ENCODE assay signal across 8 cellular contexts in the genomic region with DNA sequence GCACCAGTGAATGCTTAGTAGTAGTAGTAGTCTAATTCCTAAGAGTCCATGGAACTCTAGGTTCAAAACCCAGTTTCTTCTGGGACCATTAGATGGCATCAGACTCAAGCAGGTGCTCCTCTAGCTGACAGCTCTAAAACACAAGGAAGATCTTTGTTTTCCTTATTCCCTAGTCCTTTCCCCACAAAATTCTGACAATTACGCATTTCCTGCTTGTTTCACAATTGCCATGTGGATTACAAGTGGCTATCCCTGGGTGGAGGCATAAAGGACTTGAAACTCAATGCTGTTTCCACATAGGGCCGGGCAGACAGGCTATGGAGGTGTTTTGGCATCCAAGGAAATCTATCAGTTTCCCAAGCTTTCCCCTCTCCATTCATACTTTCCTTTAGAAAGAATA. TPM values are rescaled to one million over a fixed set of nuclear protein-coding genes. Genes with fewer than 3 reads are reported as not detected.
DNase-seq lines count a peak whose midpoint lies in the region; ATAC-seq and TF ChIP-seq lines count a peak whose summit lies in the region.

No MANE protein-coding gene starts in this region.

- DNase-seq in CD4-positive, alpha-beta T cell, result no peak
- DNase-seq in cerebellum (ENCODE audit: low spot score), result peak; percentile 10
- DNase-seq in midbrain (lab: John Stamatoyannopoulos, UW), result peak; percentile 13
- no peak for DNase-seq in T1000 (lab: John Stamatoyannopoulos, UW)
- no peak for DNase-seq in activated CD8-positive, alpha-beta memory T cell treated with anti-CD3 and anti-CD28 coated beads, Interleukin-2, amount 50 U/mL, for 48 hours
- DNase-seq in activated CD4-positive, alpha-beta T cell treated with anti-CD3 and anti-CD28 coated beads for 48 hours, result no peak

- H3K27me3 Mint-ChIP-seq in CD4-positive, alpha-beta T cell, result no peaks in the 10 kb centered on the region

- no peaks in the 10 kb centered on the region for H3K4me1 Mint-ChIP-seq in CD4-positive, alpha-beta T cell (ENCODE audit: low read depth)

- peak; percentile 30; the same call in 1 of the 2 replicates for TF ChIP-seq RAD21 in Ishikawa (IDR thresholded peaks at IDR 0.05; ENCODE audit: low read depth)

- no peak for TF ChIP-seq EP300 in Ishikawa (IDR thresholded peaks at IDR 0.05; ENCODE audit: borderline replicate concordance)

- no peaks in the 10 kb centered on the region for H3K9me3 ChIP-seq in CD4-positive, alpha-beta T cell (ENCODE audit: control insufficient read depth, low read length)

- intact Hi-C loops in CD4-positive, alpha-beta T cell (cut with DNase I, micrococcal nuclease), result loop anchor here in 1 of 2 experiments (5.0 kb wide), 1 partner anchor 41 kb away; no protein-coding TSS in a partner anchor

- no peaks in the 10 kb centered on the region for H3K27me3 ChIP-seq in CD4-positive, alpha-beta T cell (ENCODE audit: control insufficient read depth, insufficient read depth, low read length)

- no peaks in the 10 kb centered on the region for H3K9me3 Mint-ChIP-seq in CD4-positive, alpha-beta T cell

- no peak overlapping the region for H3K4me3 Mint-ChIP-seq in CD4-positive, alpha-beta T cell

- CTCF ChIA-PET in CD4-positive, alpha-beta T cell (lab: Charles Lee), result interaction anchor here (2.0 to 3.4 kb wide), 3 partner anchors 13 to 42 kb away, joined by 5 to 19 read pairs (median 18); partner anchors contain the start of genes PSMB9, TAP1 and TAP2

- H3K36me3 Mint-ChIP-seq in CD4-positive, alpha-beta T cell (ENCODE audit: low read depth), result peaks cover 42% of the 10 kb centered on the region

- peak; percentile 26 for TF ChIP-seq CTCF in CD4-positive, alpha-beta T cell (IDR thresholded peaks at IDR 0.05)

- no peak overlapping the region for H3K27ac Mint-ChIP-seq in CD4-positive, alpha-beta T cell

- no peak overlapping the region for H3K27ac ChIP-seq in CD4-positive, alpha-beta T cell (ENCODE audit: low read depth, low read length)

- POLR2A ChIA-PET in CD4-positive, alpha-beta T cell (lab: Charles Lee), result interaction anchor here (1.3 to 2.1 kb wide), 4 partner anchors 13 to 42 kb away, joined by 5 to 14 read pairs (median 8); partner anchors contain the start of genes PSMB9, TAP1 and TAP2

- ATAC-seq in CD4-positive, alpha-beta T cell (ENCODE audit: poor library complexity), result no peak
- no peak for ATAC-seq in HG03280 (IDR thresholded peaks at IDR 0.05; ENCODE audit: unreplicated experiment)

TF ChIP-seq in Ishikawa, 13 proteins besides CTCF, POLR2A, EP300 and RAD21:
- TF ChIP-seq EGR1 (IDR thresholded peaks at IDR 0.05) (no peak), TCF12 (IDR thresholded peaks at IDR 0.05; ENCODE audit: low read depth) (no peak), REST (IDR thresholded peaks at IDR 0.05; ENCODE audit: low read depth) (no peak), CREB1 (IDR thresholded peaks at IDR 0.05; ENCODE audit: low read depth) (no peak), YY1 (IDR thresholded peaks at IDR 0.05; ENCODE audit: low read depth) (no peak), ZBTB7A (IDR thresholded peaks at IDR 0.05; ENCODE audit: low read depth) (no peak), NFIC (IDR thresholded peaks at IDR 0.05) (no peak), MAX (IDR thresholded peaks at IDR 0.05) (no peak), USF1 (IDR thresholded peaks at IDR 0.05) (no peak), TEAD4 (IDR thresholded peaks at IDR 0.05) (no peak), TAF1 (IDR thresholded peaks at IDR 0.05; ENCODE audit: low read depth) (no peak), FOXM1 (IDR thresholded peaks at IDR 0.05; ENCODE audit: borderline replicate concordance, low read depth) (no peak), CEBPB (IDR thresholded peaks at IDR 0.05) (no peak)

RNA-seq across cellular contexts. Expression of gene HLA-DOB, which starts 9.2 kb away (rescaled TPM):
- total RNA-seq in CD4-positive, alpha-beta T cell, result 1 to 10 TPM; 2.9 to 3.2 TPM
- not detected for total RNA-seq in cerebellum

RNA-seq across cellular contexts. Expression of gene TAP2, which starts 12.6 kb away (rescaled TPM):
- 100 to 1,000 TPM; 165 to 171 TPM for total RNA-seq in CD4-positive, alpha-beta T cell
- 4.4 TPM for total RNA-seq in cerebellum

RNA-seq across cellular contexts. Expression of gene PSMB8, which starts 17.9 kb away (rescaled TPM):
- 100 to 1,000 TPM; 120 to 121 TPM for total RNA-seq in CD4-positive, alpha-beta T cell
- 4.0 TPM for total RNA-seq in cerebellum

RNA-seq across cellular contexts. Expression of gene TAP1, which starts 27.5 kb away (rescaled TPM):
- 10 to 100 TPM; 91.5 to 93.9 TPM for total RNA-seq in CD4-positive, alpha-beta T cell
- total RNA-seq in cerebellum, result 5.3 TPM

RNA-seq across cellular contexts. Expression of gene PSMB9, which starts 28.0 kb away (rescaled TPM):
- total RNA-seq in CD4-positive, alpha-beta T cell, result 10 to 100 TPM; 37.2 to 38.4 TPM
- 1.4 TPM for total RNA-seq in cerebellum

Comparison
In these comparisons a context has a peak if more than half of its experiments do, and no peak if none do; other contexts are left out.
1. DNase-seq: peak in cerebellum (single experiment) and midbrain (single experiment); none in CD4-positive, alpha-beta T cell (0 of 10), T1000 (single experiment), activated CD8-positive, alpha-beta memory T cell treated with anti-CD3 and anti-CD28 coated beads, Interleukin-2, amount 50 U/mL, for 48 hours (single experiment) and activated CD4-positive, alpha-beta T cell treated with anti-CD3 and anti-CD28 coated beads for 48 hours (single experiment).
2. RNA of gene TAP2, which starts 12.6 kb away (total RNA-seq): 165 to 171 TPM in CD4-positive, alpha-beta T cell; 4.4 TPM in cerebellum (single experiment); every median in the first group is over 10 times any median in the second.
3. RNA of gene PSMB8, which starts 17.9 kb away (total RNA-seq): 120 to 121 TPM in CD4-positive, alpha-beta T cell; 4.0 TPM in cerebellum (single experiment); every median in the first group is over 10 times any median in the second.